Comparison of ENCODE assay signal across 22 cellular contexts in the genomic region with DNA sequence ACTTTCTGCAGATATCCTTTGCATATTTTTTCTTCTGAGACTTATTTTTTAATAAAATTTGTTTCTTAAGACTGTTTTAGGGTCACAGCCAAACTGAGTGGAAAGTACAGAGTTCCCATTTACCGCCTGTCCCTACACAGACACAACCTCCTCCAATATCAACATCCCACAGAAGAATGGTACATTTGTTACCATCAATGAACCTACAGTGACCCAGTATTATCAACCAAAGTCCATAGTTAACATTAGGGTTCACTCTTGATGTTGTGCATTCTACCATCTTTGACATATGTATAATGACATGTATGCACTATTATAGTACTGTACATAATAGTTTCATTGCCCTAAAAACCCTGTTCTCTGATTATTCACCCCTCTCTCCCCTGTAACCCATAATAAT.
"Had no signal": no experiment of that assay in that cellular context is flagged by ENCODE, and none has a peak within 500 bp of the region (broad histone marks: within the 10 kb centered on the region; RNA-seq: fewer than 3 reads in every experiment).

No MANE protein-coding gene starts in this region.

- H3K27ac ChIP-seq: heart right ventricle, lower lobe of right lung, neural progenitor cell, ovary, testis, transverse colon had no signal

- H3K9me3 ChIP-seq: lower lobe of right lung, ovary, testis, transverse colon had no signal

- H3K9me3 Mint-ChIP-seq: central memory CD8-positive, alpha-beta T cell; natural killer cell; stimulated activated naive B cell treated with anti-CD40 and anti-IgM and Interleukin-4, amounts not matched to agents 10 μg/mL and 1 μg/mL and 100 μg/mL, for 72 hours; stimulated activated naive CD8-positive, alpha-beta T cell treated with anti-CD3 and anti-CD28 coated beads, Interleukin-15, amount 100 ng/mL, for 72 hours had no signal

- H3K36me3 Mint-ChIP-seq: natural killer cell had no signal

- H3K27ac Mint-ChIP-seq: natural killer cell; neural progenitor cell; stimulated activated naive B cell treated with anti-CD40 and anti-IgM and Interleukin-4, amounts not matched to agents 10 μg/mL and 1 μg/mL and 100 μg/mL, for 72 hours; stimulated activated naive CD8-positive, alpha-beta T cell treated with anti-CD3 and anti-CD28 coated beads, Interleukin-15, amount 100 ng/mL, for 72 hours had no signal

- H3K4me3 Mint-ChIP-seq: central memory CD8-positive, alpha-beta T cell; natural killer cell; neural progenitor cell; stimulated activated naive B cell treated with anti-CD40 and anti-IgM and Interleukin-4, amounts not matched to agents 10 μg/mL and 1 μg/mL and 100 μg/mL, for 72 hours; stimulated activated naive CD8-positive, alpha-beta T cell treated with anti-CD3 and anti-CD28 coated beads, Interleukin-15, amount 100 ng/mL, for 72 hours had no signal

- H3K4me3 ChIP-seq: dorsolateral prefrontal cortex, heart right ventricle, lower lobe of right lung, neural progenitor cell, ovary, testis, transverse colon had no signal

- DNase-seq: cortex of kidney; dorsolateral prefrontal cortex; effector CD8-positive, alpha-beta T cell; heart right ventricle; hypothalamus; kidney glomerular epithelial cell; lower lobe of right lung; mesenchymal stem cell; natural killer cell; nucleus accumbens; ovary; right cardiac atrium; stimulated activated CD4-positive, alpha-beta T cell treated with anti-CD3 and anti-CD28 coated beads, Interleukin-15, amount 100 ng/mL, for 24 hours; stimulated activated CD4-positive, alpha-beta T cell treated with anti-CD3 and anti-CD28 coated beads, Interleukin-1b, Interleukin-23, amount 100 ng/mL, for 48 hours; stimulated activated CD4-positive, alpha-beta T cell treated with anti-CD3 and anti-CD28 coated beads, Interleukin-4, amount 100 ng/mL, for 4 hours; stimulated activated naive B cell treated with anti-CD40 and anti-IgM and Interleukin-4, amounts not matched to agents 10 μg/mL and 1 μg/mL and 100 μg/mL, for 72 hours; stimulated activated naive CD8-positive, alpha-beta T cell treated with anti-CD3 and anti-CD28 coated beads, Interleukin-15, amount 100 ng/mL, for 72 hours; testis; transverse colon had no signal

- H3K36me3 ChIP-seq: heart right ventricle, lower lobe of right lung, ovary, transverse colon had no signal

- H3K27me3 Mint-ChIP-seq: central memory CD8-positive, alpha-beta T cell; stimulated activated naive B cell treated with anti-CD40 and anti-IgM and Interleukin-4, amounts not matched to agents 10 μg/mL and 1 μg/mL and 100 μg/mL, for 72 hours; stimulated activated naive CD8-positive, alpha-beta T cell treated with anti-CD3 and anti-CD28 coated beads, Interleukin-15, amount 100 ng/mL, for 72 hours had no signal

- ATAC-seq: esophagus mucosa; lower lobe of right lung; natural killer cell; right cardiac atrium; stimulated activated naive B cell treated with anti-CD40 and anti-IgM and Interleukin-4, amounts not matched to agents 10 μg/mL and 1 μg/mL and 100 μg/mL, for 72 hours; stimulated activated naive CD8-positive, alpha-beta T cell treated with anti-CD3 and anti-CD28 coated beads, Interleukin-15, amount 100 ng/mL, for 72 hours had no signal

- H3K27me3 ChIP-seq: dorsolateral prefrontal cortex, heart right ventricle, neural progenitor cell, ovary, testis, transverse colon had no signal

- H3K9ac ChIP-seq: neural progenitor cell had no signal
